In genomic region chr12:52081263-52081733, GRCh38 we compare ENCODE assay signal across 9 cellular contexts. TPM values are rescaled to one million over a fixed set of nuclear protein-coding genes. Genes with fewer than 3 reads are reported as not detected.
A peak's percentile ranks its signal among the peaks of the same experiment; 100 is the strongest.
DNase-seq lines count a peak whose midpoint lies in the region; ATAC-seq and TF ChIP-seq lines count a peak whose summit lies in the region.
"Had no signal": no experiment of that assay in that cellular context is flagged by ENCODE, and none has a peak within 500 bp of the region (broad histone marks: within the 10 kb centered on the region; RNA-seq: fewer than 3 reads in every experiment).

No MANE protein-coding gene starts in this region.

- H3K36me3 ChIP-seq in cardiac muscle cell (no peaks in the 10 kb centered on the region), sigmoid colon (peaks cover 0 to 23% (median 11%) of the 10 kb centered on the region in 4 donors)

- H3K9me3 ChIP-seq in cardiac muscle cell (ENCODE audit: low read depth) (no peaks in the 10 kb centered on the region), sigmoid colon (no peaks in the 10 kb centered on the region)
- H3K9me3 ChIP-seq: thoracic aorta had no signal

- H3K27me3 ChIP-seq in cardiac muscle cell = no peaks in the 10 kb centered on the region
- no peaks in the 10 kb centered on the region for H3K27me3 ChIP-seq in sigmoid colon

- TF ChIP-seq CTCF in cardiac muscle cell (IDR thresholded peaks at IDR 0.05; ENCODE audit: low read depth, low read length) (no peak), sigmoid colon (IDR thresholded peaks at IDR 0.05) (no peak)

- 8 to 21% methylated on average over 9 of the region's 9 CpGs for WGBS in sigmoid colon, 2 donors

- H3K4me1 ChIP-seq in cardiac muscle cell (ENCODE audit: low read depth) (peaks cover 19% of the 10 kb centered on the region), sigmoid colon (peaks cover 0 to 27% (median 7%) of the 10 kb centered on the region in 4 donors)

- TF ChIP-seq POLR2A in sigmoid colon (IDR thresholded peaks at IDR 0.05) = no peak

- no peak overlapping the region for H3K4me3 Mint-ChIP-seq in central memory CD8-positive, alpha-beta T cell

- intact Hi-C loops in cardiac septum (cut with DNase I) (loop anchor here (5.0 kb wide), 1 partner anchor 74 kb away; the partner anchor contains the start of gene TAMALIN), sigmoid colon (cut with DNase I) (no loop called here)

- H3K4me3 ChIP-seq in cardiac muscle cell = no peak overlapping the region
- H3K4me3 ChIP-seq in sigmoid colon = peak overlapping the region in 1 of 4 donors; percentile 15
- H3K4me3 ChIP-seq: thoracic aorta had no signal

- TF ChIP-seq EP300 in sigmoid colon (IDR thresholded peaks at IDR 0.05) = no peak

- peaks cover 11% of the 10 kb centered on the region for H3K36me3 Mint-ChIP-seq in central memory CD8-positive, alpha-beta T cell (ENCODE audit: insufficient read depth)

- peak overlapping the region; percentile 47 for H3K27ac ChIP-seq in cardiac muscle cell
- H3K27ac ChIP-seq in sigmoid colon = peak overlapping the region; percentile 54 to 79 (median 62)

- no peak for DNase-seq in cardiac muscle cell (ENCODE audit: low read depth in 1 of 2, low spot score in 1 of 2)
- DNase-seq in cardiac septum (ENCODE audit: low spot score) = no peak
- DNase-seq in NCI-H1092 (lab: John Stamatoyannopoulos, UW) = peak; percentile 78
- DNase-seq in central memory CD8-positive, alpha-beta T cell (ENCODE audit: low spot score in 2 of 2) = no peak
- DNase-seq in sigmoid colon = peak; percentile 70
- no peak for DNase-seq in nucleus accumbens (lab: John Stamatoyannopoulos, UW)
- no peak for DNase-seq in H4 (ENCODE audit: low spot score)

- ATAC-seq in central memory CD8-positive, alpha-beta T cell (replicated peaks; ENCODE audit: extremely low read depth, poor library complexity, severe bottlenecking) = peak; percentile 19
- ATAC-seq in HG02938 (IDR thresholded peaks at IDR 0.05; ENCODE audit: unreplicated experiment) = no peak

- H3K9me3 Mint-ChIP-seq in central memory CD8-positive, alpha-beta T cell = no peaks in the 10 kb centered on the region

- H3K4me1 Mint-ChIP-seq in central memory CD8-positive, alpha-beta T cell = peaks cover 21% of the 10 kb centered on the region

- peaks cover 18% of the 10 kb centered on the region for H3K27me3 Mint-ChIP-seq in central memory CD8-positive, alpha-beta T cell

- no peak overlapping the region for H3K27ac Mint-ChIP-seq in central memory CD8-positive, alpha-beta T cell (ENCODE audit: low read depth)

RNA-seq across cellular contexts. Expression of gene SMIM41, which starts 1.8 kb away (rescaled TPM):
- total RNA-seq in cardiac muscle cell = not detected in 2 replicates
- polyA plus RNA-seq in cardiac muscle cell = not detected in 2 replicates
- total RNA-seq in cardiac septum = not detected
- 1 to 10 TPM in 2 of 4 donors, under 1 TPM in 1, not detected in 1; 0.41 to 5.7 (median 1.2) TPM for total RNA-seq in sigmoid colon
- under 1 TPM in 1 of 3 donors, not detected in 2; 0.61 TPM for polyA plus RNA-seq in sigmoid colon
- not detected in 2 replicates for total RNA-seq in H4 (2014; rRNA removed; shearing (Covaris generic))

RNA-seq across cellular contexts. Expression of gene ATG101, which starts 11.5 kb away (rescaled TPM):
- total RNA-seq in cardiac muscle cell (37.4 and 39.9 TPM in 2 replicates), cardiac septum (23.2 TPM), sigmoid colon (10 to 100 TPM; 30.2 to 48.7 (median 38.2) TPM)
- polyA plus RNA-seq in cardiac muscle cell (32.5 and 36.6 TPM in 2 replicates), sigmoid colon (10 to 100 TPM; 58.9 to 64.5 (median 61.7) TPM)
- 57.5 and 63.0 TPM in 2 replicates for total RNA-seq in H4 (2014; rRNA removed; shearing (Covaris generic))

RNA-seq across cellular contexts. Expression of gene NR4A1, which starts 30.1 kb away (rescaled TPM):
- total RNA-seq in cardiac muscle cell (14.7 and 24.1 TPM in 2 replicates), cardiac septum (76.3 TPM), sigmoid colon (100 to 1,000 TPM in 3 of 4 donors, 10 to 100 TPM in 1; 41.7 to 276 (median 167) TPM)
- polyA plus RNA-seq in cardiac muscle cell (13.7 and 23.7 TPM in 2 replicates), sigmoid colon (10 to 100 TPM; 31.2 to 65.9 (median 45.0) TPM)
- 0.16 and 0.54 TPM in 2 replicates for total RNA-seq in H4 (2014; rRNA removed; shearing (Covaris generic))

Comparison
In these comparisons a context has a peak if more than half of its experiments do, and no peak if none do; other contexts are left out.
1. DNase-seq: peak in NCI-H1092 (single experiment) and sigmoid colon (single experiment); none in cardiac muscle cell (0 of 2), cardiac septum (single experiment), central memory CD8-positive, alpha-beta T cell (0 of 2), nucleus accumbens (0 of 56) and H4 (single experiment).
2. RNA of gene NR4A1, which starts 30.1 kb away (total RNA-seq): 41.7 to 276 TPM in sigmoid colon, 76.3 TPM in cardiac septum (single experiment) and 14.7 to 24.1 TPM in cardiac muscle cell; 0.16 to 0.54 TPM in H4; every median in the first group is over 10 times any median in the second.